Comparison of ENCODE assay signal across 31 cellular contexts in genomic region chr16:68427649-68428303, GRCh38. TPM values are rescaled to one million over a fixed set of nuclear protein-coding genes. Genes with fewer than 3 reads are reported as not detected.
"Had no signal": no experiment of that assay in that cellular context is flagged by ENCODE, and none has a peak within 500 bp of the region (broad histone marks: within the 10 kb centered on the region; RNA-seq: fewer than 3 reads in every experiment).

No MANE protein-coding gene starts in this region.

- H3K27me3 ChIP-seq: ascending aorta, breast epithelium, dorsolateral prefrontal cortex had no signal

- H3K27ac Mint-ChIP-seq: activated B cell treated with CpG ODN at 0.5 μM for 24 hours; activated CD4-positive, alpha-beta memory T cell treated with anti-CD3 and anti-CD28 coated beads, Interleukin-2, amount 10 ng/mL, durations not matched to agents 7 days and 5 days; activated CD4-positive, alpha-beta T cell treated with anti-CD3 and anti-CD28 coated beads, Interleukin-2, amount 10 ng/mL, durations not matched to agents 24 days and 14 days; activated naive CD4-positive, alpha-beta T cell treated with anti-CD3 and anti-CD28 coated beads, Interleukin-2, amount 10 ng/mL, durations not matched to agents 7 days and 5 days; activated naive CD4-positive, alpha-beta T cell treated with anti-CD3 and anti-CD28 coated beads, Interleukin-2, amount 50 U/mL, for 72 hours; activated naive CD8-positive, alpha-beta T cell treated with anti-CD3 and anti-CD28 coated beads, Interleukin-2, amount 10 ng/mL, durations not matched to agents 7 days and 5 days; activated T-cell treated with anti-CD3 and anti-CD28 coated beads, Interleukin-2, amount 50 U/mL, for 24 hours; activated T-cell treated with anti-CD3 and anti-CD28 coated beads, Interleukin-2, amount 50 U/mL, for 72 hours; brain; dendritic cell treated with granulocyte-macrophage colony-stimulating factor and Interleukin-4, amounts not matched to agents 40 ng/mL and 50 ng/mL, for 4 days; endodermal cell; T-helper 17 cell; T-helper 2 cell treated with Interferon-gamma antibody and Interleukin-4, amounts not matched to agents 5 μg/mL and 100 μg/mL, for 36 hours had no signal

- H3K36me3 Mint-ChIP-seq: activated naive CD4-positive, alpha-beta T cell treated with anti-CD3 and anti-CD28 coated beads, Interleukin-2, amount 10 ng/mL, durations not matched to agents 7 days and 5 days; activated naive CD4-positive, alpha-beta T cell treated with anti-CD3 and anti-CD28 coated beads, Interleukin-2, amount 50 U/mL, for 72 hours; activated naive CD8-positive, alpha-beta T cell treated with anti-CD3 and anti-CD28 coated beads, Interleukin-2, amount 10 ng/mL, durations not matched to agents 7 days and 5 days; brain had no signal

- H3K36me3 ChIP-seq: ascending aorta, breast epithelium, cardiac muscle cell, WERI-Rb-1 had no signal

- H3K27ac ChIP-seq: ascending aorta, breast epithelium, cardiac muscle cell, coronary artery, dorsolateral prefrontal cortex, WERI-Rb-1 had no signal

- H3K4me1 ChIP-seq: ascending aorta, breast epithelium had no signal

- H3K4me3 ChIP-seq: ascending aorta, breast epithelium, cardiac muscle cell, coronary artery, dorsolateral prefrontal cortex had no signal

- H3K4me3 Mint-ChIP-seq: activated B cell treated with CpG ODN at 0.5 μM for 24 hours; activated CD4-positive, alpha-beta memory T cell treated with anti-CD3 and anti-CD28 coated beads, Interleukin-2, amount 10 ng/mL, durations not matched to agents 7 days and 5 days; activated CD4-positive, alpha-beta T cell treated with anti-CD3 and anti-CD28 coated beads, Interleukin-2, amount 10 ng/mL, durations not matched to agents 24 days and 14 days; activated naive CD4-positive, alpha-beta T cell treated with anti-CD3 and anti-CD28 coated beads, Interleukin-2, amount 10 ng/mL, durations not matched to agents 7 days and 5 days; activated naive CD8-positive, alpha-beta T cell treated with anti-CD3 and anti-CD28 coated beads, Interleukin-2, amount 10 ng/mL, durations not matched to agents 7 days and 5 days; activated T-cell treated with anti-CD3 and anti-CD28 coated beads, Interleukin-2, amount 50 U/mL, for 24 hours; activated T-cell treated with anti-CD3 and anti-CD28 coated beads, Interleukin-2, amount 50 U/mL, for 72 hours; brain; central memory CD8-positive, alpha-beta T cell; dendritic cell treated with granulocyte-macrophage colony-stimulating factor and Interleukin-4, amounts not matched to agents 40 ng/mL and 50 ng/mL, for 4 days; endodermal cell; T-helper 17 cell; T-helper 2 cell treated with Interferon-gamma antibody and Interleukin-4, amounts not matched to agents 5 μg/mL and 100 μg/mL, for 36 hours had no signal

- H3K9me3 ChIP-seq: ascending aorta, breast epithelium had no signal

- ATAC-seq: activated CD4-positive, CD25-positive, alpha-beta regulatory T cell treated with anti-CD3 and anti-CD28 coated beads, Interleukin-2, amount 50 U/mL, for 24 hours; activated naive CD4-positive, alpha-beta T cell treated with anti-CD3 and anti-CD28 coated beads, Interleukin-2, amount 50 U/mL, for 72 hours; activated T-cell treated with anti-CD3 and anti-CD28 coated beads, Interleukin-2, amount 50 U/mL, for 72 hours; T-helper 17 cell had no signal

- H3K9me3 Mint-ChIP-seq: activated B cell treated with CpG ODN at 0.5 μM for 24 hours; activated CD4-positive, alpha-beta memory T cell treated with anti-CD3 and anti-CD28 coated beads, Interleukin-2, amount 10 ng/mL, durations not matched to agents 7 days and 5 days; activated CD4-positive, alpha-beta T cell treated with anti-CD3 and anti-CD28 coated beads, Interleukin-2, amount 10 ng/mL, durations not matched to agents 24 days and 14 days; activated naive CD4-positive, alpha-beta T cell treated with anti-CD3 and anti-CD28 coated beads, Interleukin-2, amount 10 ng/mL, durations not matched to agents 7 days and 5 days; activated naive CD4-positive, alpha-beta T cell treated with anti-CD3 and anti-CD28 coated beads, Interleukin-2, amount 50 U/mL, for 72 hours; activated naive CD8-positive, alpha-beta T cell treated with anti-CD3 and anti-CD28 coated beads, Interleukin-2, amount 10 ng/mL, durations not matched to agents 7 days and 5 days; activated T-cell treated with anti-CD3 and anti-CD28 coated beads, Interleukin-2, amount 50 U/mL, for 24 hours; activated T-cell treated with anti-CD3 and anti-CD28 coated beads, Interleukin-2, amount 50 U/mL, for 72 hours; brain; central memory CD8-positive, alpha-beta T cell; dendritic cell treated with granulocyte-macrophage colony-stimulating factor and Interleukin-4, amounts not matched to agents 40 ng/mL and 50 ng/mL, for 4 days; endodermal cell; T-helper 2 cell treated with Interferon-gamma antibody and Interleukin-4, amounts not matched to agents 5 μg/mL and 100 μg/mL, for 36 hours had no signal

- H3K4me1 Mint-ChIP-seq: activated B cell treated with CpG ODN at 0.5 μM for 24 hours; activated CD4-positive, alpha-beta memory T cell treated with anti-CD3 and anti-CD28 coated beads, Interleukin-2, amount 10 ng/mL, durations not matched to agents 7 days and 5 days; endodermal cell had no signal

- H3K27me3 Mint-ChIP-seq: activated B cell treated with CpG ODN at 0.5 μM for 24 hours; activated T-cell treated with anti-CD3 and anti-CD28 coated beads, Interleukin-2, amount 50 U/mL, for 24 hours; central memory CD8-positive, alpha-beta T cell; dendritic cell treated with granulocyte-macrophage colony-stimulating factor and Interleukin-4, amounts not matched to agents 40 ng/mL and 50 ng/mL, for 4 days; T-helper 17 cell had no signal

- DNase-seq: activated B cell treated with CpG ODN at 0.5 μM for 24 hours; activated CD4-positive, alpha-beta memory T cell treated with anti-CD3 and anti-CD28 coated beads, Interleukin-2, amount 10 ng/mL, durations not matched to agents 7 days and 5 days; activated CD4-positive, alpha-beta T cell treated with anti-CD3 and anti-CD28 coated beads, Interleukin-2, amount 10 ng/mL, durations not matched to agents 24 days and 14 days; activated CD4-positive, alpha-beta T cell treated with anti-CD3 and anti-CD28 coated beads, Interleukin-2, amount 50 U/mL, for 4 hours; activated CD8-positive, alpha-beta memory T cell treated with anti-CD3 and anti-CD28 coated beads, Interleukin-2, amount 50 U/mL, for 48 hours; activated gamma-delta T cell; activated naive CD4-positive, alpha-beta T cell; activated naive CD4-positive, alpha-beta T cell treated with anti-CD3 and anti-CD28 coated beads, Interleukin-2, amount 10 ng/mL, durations not matched to agents 7 days and 5 days; activated naive CD8-positive, alpha-beta T cell treated with anti-CD3 and anti-CD28 coated beads, Interleukin-2, amount 10 ng/mL, durations not matched to agents 7 days and 5 days; activated T-cell treated with anti-CD3 and anti-CD28 coated beads for 4 hours; activated T-cell treated with anti-CD3 and anti-CD28 coated beads, Interleukin-2, amount 50 U/mL, for 24 hours; activated T-cell treated with anti-CD3 and anti-CD28 coated beads, Interleukin-2, amount 50 U/mL, for 72 hours; dorsolateral prefrontal cortex; effector memory CD4-positive, alpha-beta T cell; endodermal cell; foreskin fibroblast; T-helper 1 cell; T-helper 17 cell; T1000; WERI-Rb-1 had no signal

RNA-seq across cellular contexts. Expression of gene SMPD3, which starts 20.5 kb away (rescaled TPM):
- total RNA-seq: ascending aorta, epithelial cell of proximal tubule had no signal
